ENCODE assay signal across 23 cellular contexts in the genomic region with DNA sequence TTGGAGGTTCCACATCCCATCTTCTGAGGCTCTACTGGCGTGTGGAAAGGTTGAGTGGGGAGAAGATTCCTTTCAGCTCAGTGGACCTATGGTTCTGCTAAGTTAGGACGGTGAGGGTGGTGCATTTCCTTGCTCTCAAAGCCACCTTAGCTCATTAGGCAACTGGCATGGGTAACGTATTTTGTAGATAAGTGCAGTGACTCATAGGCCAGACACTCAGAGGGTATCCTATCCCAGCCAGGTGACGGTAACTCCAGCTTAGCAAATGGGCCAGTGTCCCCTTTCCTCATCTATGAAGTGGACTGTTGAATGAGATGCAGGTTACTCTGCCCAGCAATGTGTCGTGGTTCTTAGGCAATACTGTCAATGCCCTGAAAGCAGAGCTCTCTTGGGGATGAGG. TPM values are rescaled to one million over a fixed set of nuclear protein-coding genes. Genes with fewer than 3 reads are reported as not detected.
DNase-seq lines count a peak whose midpoint lies in the region; TF ChIP-seq lines count a peak whose summit lies in the region.
"Had no signal": no experiment of that assay in that cellular context is flagged by ENCODE, and none has a peak within 500 bp of the region (broad histone marks: within the 10 kb centered on the region; RNA-seq: fewer than 3 reads in every experiment).

No MANE protein-coding gene starts in this region.

- H3K9me2 ChIP-seq in hepatocyte (replicated peaks; ENCODE audit: insufficient read depth), result no peaks in the 10 kb centered on the region

- DNase-seq in M059J (ENCODE audit: low read depth) (peak; percentile 22), amniotic epithelial cell (ENCODE audit: low read depth) (peak; percentile 57), hepatocyte (ENCODE audit: low spot score) (no peak), GM10266 (ENCODE audit: extremely low spot score) (no peak), immature natural killer cell (no peak)
- no peak for DNase-seq in activated CD4-positive, alpha-beta T cell treated with anti-CD3 and anti-CD28 coated beads, Interleukin-2, amount 50 U/mL, for 48 hours
- DNase-seq: activated CD4-positive, alpha-beta T cell treated with anti-CD3 and anti-CD28 coated beads, Interleukin-2, amount 50 U/mL, for 4 hours; activated naive CD8-positive, alpha-beta T cell treated with anti-CD3 and anti-CD28 coated beads, Interleukin-2, amount 50 U/mL, for 24 hours; activated T-cell treated with anti-CD3 and anti-CD28 coated beads, Interleukin-2, amount 50 U/mL, for 72 hours; BE2C; effector memory CD8-positive, alpha-beta T cell; GF-D8; MG63; NCI-H2107; NCI-H82; small intestine; stimulated activated CD4-positive, alpha-beta T cell treated with anti-CD3 and anti-CD28 coated beads, Interleukin-4, amount 100 ng/mL, for 4 hours; stimulated activated CD8-positive, alpha-beta memory T cell treated with anti-CD3 and anti-CD28 coated beads, Interleukin-4, amount 100 ng/mL, for 48 hours; SW 1271; testis had no signal

- no peak overlapping the region for H3K4me3 ChIP-seq in hepatocyte
- peak overlapping the region; percentile 21 for H3K4me3 ChIP-seq in skeletal muscle satellite cell (ENCODE audit: low read length)
- H3K4me3 ChIP-seq: GM23338, MG63, testis had no signal

- no peaks in the 10 kb centered on the region for H3K9me3 Mint-ChIP-seq in immature natural killer cell
- H3K9me3 Mint-ChIP-seq: activated naive CD8-positive, alpha-beta T cell treated with anti-CD3 and anti-CD28 coated beads, Interleukin-2, amount 50 U/mL, for 24 hours; activated T-cell treated with anti-CD3 and anti-CD28 coated beads, Interleukin-2, amount 50 U/mL, for 72 hours; effector memory CD8-positive, alpha-beta T cell; GM23338 had no signal

- no peaks in the 10 kb centered on the region for H3K36me3 Mint-ChIP-seq in immature natural killer cell

- H3K4me1 ChIP-seq in hepatocyte (ENCODE audit: insufficient read depth) (peaks cover 36% of the 10 kb centered on the region), skeletal muscle satellite cell (ENCODE audit: control insufficient read depth, insufficient read depth, low read length) (peaks cover 61% of the 10 kb centered on the region)

- 83% methylated on average over 5 of the region's 5 CpGs for WGBS in hepatocyte (ENCODE audit: low lambda C conversion rate, missing lambda C conversion rate)

- peak overlapping the region; percentile 59 for H3K27ac ChIP-seq in hepatocyte
- H3K27ac ChIP-seq: testis had no signal

- no peak overlapping the region for H3K27ac Mint-ChIP-seq in immature natural killer cell
- H3K27ac Mint-ChIP-seq: activated naive CD8-positive, alpha-beta T cell treated with anti-CD3 and anti-CD28 coated beads, Interleukin-2, amount 50 U/mL, for 24 hours; activated T-cell treated with anti-CD3 and anti-CD28 coated beads, Interleukin-2, amount 50 U/mL, for 72 hours; effector memory CD8-positive, alpha-beta T cell; GM23338 had no signal

- no peaks in the 10 kb centered on the region for H3K27me3 ChIP-seq in hepatocyte
- H3K27me3 ChIP-seq in skeletal muscle satellite cell (ENCODE audit: control insufficient read depth, insufficient read depth, low read length), result no peaks in the 10 kb centered on the region
- H3K27me3 ChIP-seq: BE2C, MG63, testis had no signal

- no peaks in the 10 kb centered on the region for H3K9me3 ChIP-seq in hepatocyte (ENCODE audit: low read depth)
- H3K9me3 ChIP-seq in skeletal muscle satellite cell (replicated peaks; ENCODE audit: low read length), result no peaks in the 10 kb centered on the region
- H3K9me3 ChIP-seq: BE2C, MG63, testis had no signal

- H3K4me1 Mint-ChIP-seq in immature natural killer cell, result peaks cover 10 to 14% of the 10 kb centered on the region in 2 donors

- H4K20me1 ChIP-seq in hepatocyte (ENCODE audit: insufficient read depth, poor library complexity, severe bottlenecking), result no peaks in the 10 kb centered on the region

- no peak overlapping the region for H3K4me2 ChIP-seq in hepatocyte
- H3K4me2 ChIP-seq in skeletal muscle satellite cell (ENCODE audit: low read length), result peak overlapping the region; percentile 57
- H3K4me2 ChIP-seq: GM23338 had no signal

- H3K4me3 Mint-ChIP-seq in immature natural killer cell, result no peak overlapping the region
- H3K4me3 Mint-ChIP-seq: activated naive CD8-positive, alpha-beta T cell treated with anti-CD3 and anti-CD28 coated beads, Interleukin-2, amount 50 U/mL, for 24 hours; activated T-cell treated with anti-CD3 and anti-CD28 coated beads, Interleukin-2, amount 50 U/mL, for 72 hours; effector memory CD8-positive, alpha-beta T cell; GM23338 had no signal

- TF ChIP-seq CTCF in hepatocyte (IDR thresholded peaks at IDR 0.05; ENCODE audit: poor library complexity), result no peak
- no peak for TF ChIP-seq CTCF in GM10266 (IDR thresholded peaks at IDR 0.05; ENCODE audit: control insufficient read depth, insufficient read depth, low read depth, missing control alignments)

- H2AFZ ChIP-seq in hepatocyte, result no peak overlapping the region
- H2AFZ ChIP-seq: GM23338, parathyroid adenoma had no signal

- peaks cover 15 to 18% (median 17%) of the 10 kb centered on the region in 3 donors for H3K27me3 Mint-ChIP-seq in immature natural killer cell (ENCODE audit: low read depth in 3 of 3)

- H3K36me3 ChIP-seq in hepatocyte (replicated peaks; ENCODE audit: insufficient read depth, low read depth) (no peaks in the 10 kb centered on the region), skeletal muscle satellite cell (ENCODE audit: insufficient read depth, low read length) (peaks cover 16% of the 10 kb centered on the region)

- H3K79me2 ChIP-seq in hepatocyte, result peaks cover 60% of the 10 kb centered on the region

- H3K9ac ChIP-seq in skeletal muscle satellite cell (ENCODE audit: low read depth, low read length), result peak overlapping the region; percentile 38
- H3K9ac ChIP-seq: parathyroid adenoma had no signal

RNA-seq across cellular contexts. Expression of gene RPS6KA2, which starts 3.7 kb away (rescaled TPM):
- 1.9 and 7.2 TPM in 2 replicates for total RNA-seq in M059J (2014; rRNA removed; shearing (Covaris generic))
- 26.3 and 29.2 TPM in 2 replicates for total RNA-seq in hepatocyte
- polyA plus RNA-seq in hepatocyte (27.7 and 34.8 TPM in 2 replicates), immature natural killer cell (1 to 10 TPM; 2.5 to 5.3 (median 3.4) TPM)
- total RNA-seq in skeletal muscle satellite cell (2012; rRNA removed), result 58.8 and 60.7 TPM in 2 replicates

RNA-seq across cellular contexts. Expression of gene RAMACL, which starts 36.8 kb away (rescaled TPM):
- total RNA-seq in M059J (2014; rRNA removed; shearing (Covaris generic)), result 0.27 and 0.30 TPM in 2 replicates
- total RNA-seq in hepatocyte, result 1.1 and 1.6 TPM in 2 replicates
- 1.1 and 2.9 TPM in 2 replicates for polyA plus RNA-seq in hepatocyte
- 2.6 and 3.5 TPM in 2 replicates for total RNA-seq in skeletal muscle satellite cell (2012; rRNA removed)
- polyA plus RNA-seq in immature natural killer cell, result under 1 TPM; 0.18 to 0.58 (median 0.38) TPM

Comparison
In these comparisons a context has a peak if more than half of its experiments do, and no peak if none do; other contexts are left out.
1. DNase-seq: peak in M059J (single experiment) and amniotic epithelial cell (single experiment); none in hepatocyte (single experiment), GM10266 (single experiment), activated CD4-positive, alpha-beta T cell treated with anti-CD3 and anti-CD28 coated beads, Interleukin-2, amount 50 U/mL, for 48 hours (0 of 2) and immature natural killer cell (0 of 3).